In the genomic region with DNA sequence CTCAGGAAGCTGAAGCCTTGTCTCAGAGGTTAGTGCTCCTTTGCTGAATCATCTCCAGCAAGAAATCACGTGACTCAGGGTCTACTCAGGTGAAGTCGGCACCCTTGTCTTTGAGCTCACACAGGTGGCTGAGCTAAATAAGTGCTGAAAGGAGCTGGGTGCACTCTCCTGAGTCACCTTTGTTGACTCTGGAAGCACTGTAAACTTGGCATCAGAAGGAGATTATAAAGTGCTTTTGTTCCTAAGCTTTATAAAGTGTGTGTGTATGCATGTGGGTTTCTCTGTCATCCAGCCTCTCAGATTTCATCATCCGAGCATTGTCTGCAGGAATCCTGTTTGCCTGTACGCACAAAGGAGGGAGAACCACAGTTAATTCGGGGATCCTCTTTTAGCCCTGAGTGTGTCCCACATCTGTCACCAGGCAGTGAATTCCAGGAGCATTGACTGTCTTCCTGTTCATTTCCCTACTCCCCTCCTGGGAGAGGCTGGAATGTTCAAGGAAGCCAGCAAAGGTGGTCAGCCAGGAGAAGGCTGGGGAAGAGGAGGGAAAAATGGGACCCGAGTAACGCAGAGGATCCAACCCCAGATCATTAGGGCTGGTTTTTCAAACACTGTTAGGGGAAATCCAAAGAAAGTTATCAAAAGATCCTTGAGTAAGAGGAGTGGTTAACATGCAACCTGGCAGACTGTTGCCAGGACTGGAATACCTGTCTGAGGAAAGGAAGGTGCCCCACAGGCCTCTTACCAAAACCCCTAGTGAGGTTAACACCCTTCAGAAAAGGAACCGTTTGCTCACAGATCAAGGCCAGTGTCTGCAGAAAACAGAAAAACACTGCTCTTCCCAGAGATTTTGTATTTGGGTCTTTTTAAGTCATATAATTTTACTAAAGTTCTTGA, we compare ENCODE assay signal across 8 cellular contexts.
DNase-seq lines count a peak whose midpoint lies in the region; ATAC-seq and TF ChIP-seq lines count a peak whose summit lies in the region.

No MANE protein-coding gene starts in this region.

- no peak overlapping the region for H3K9ac ChIP-seq in MM.1S (ENCODE audit: low read length)

- no peaks in the 10 kb centered on the region for H3K9me3 Mint-ChIP-seq in activated CD8-positive, alpha-beta T cell treated with anti-CD3 and anti-CD28 coated beads, Interleukin-2, amount 10 ng/mL, durations not matched to agents 7 days and 5 days (ENCODE audit: insufficient read depth)

- peak overlapping the region; percentile 70 for H3K27ac Mint-ChIP-seq in activated CD8-positive, alpha-beta T cell treated with anti-CD3 and anti-CD28 coated beads, Interleukin-2, amount 10 ng/mL, durations not matched to agents 7 days and 5 days

- POLR2A ChIA-PET in activated CD8-positive, alpha-beta T cell treated with anti-CD3 and anti-CD28 coated beads, Interleukin-2, amount 10 ng/mL, durations not matched to agents 7 days and 5 days (lab: Charles Lee): interaction anchor here (1.5 kb wide), 1 partner anchor 8 kb away, joined by 4 read pairs; no protein-coding TSS in a partner anchor

- H3K27me3 Mint-ChIP-seq in activated CD8-positive, alpha-beta T cell treated with anti-CD3 and anti-CD28 coated beads, Interleukin-2, amount 10 ng/mL, durations not matched to agents 7 days and 5 days (ENCODE audit: low read depth): no peaks in the 10 kb centered on the region

- WGBS in gastroesophageal sphincter (ENCODE audit: low coverage in 1 of 2), 2 donors: 31 to 51% methylated on average over 2 to 6 of the region's 8 CpGs

- H4K20me1 ChIP-seq in MM.1S (ENCODE audit: insufficient read depth, low read length): no peaks in the 10 kb centered on the region

- H3K79me2 ChIP-seq in MM.1S (ENCODE audit: low read length): no peaks in the 10 kb centered on the region

- peak; percentile 24 for ATAC-seq in activated CD8-positive, alpha-beta T cell treated with anti-CD3 and anti-CD28 coated beads, Interleukin-2, amount 10 ng/mL, durations not matched to agents 7 days and 5 days
- peak; percentile 34 for ATAC-seq in gastroesophageal sphincter
- no peak for ATAC-seq in HG03196 (IDR thresholded peaks at IDR 0.05; ENCODE audit: unreplicated experiment)
- ATAC-seq in HG02981 (IDR thresholded peaks at IDR 0.05; ENCODE audit: unreplicated experiment): no peak

- 0 out of 2 replicates have a peak overlapping the region, but pooled peaks have one; percentile 6 for H2AFZ ChIP-seq in MM.1S (ENCODE audit: low read length)

- H3K4me2 ChIP-seq in MM.1S (ENCODE audit: low read depth, low read length): peak overlapping the region; percentile 43

- peaks cover 88% of the 10 kb centered on the region for H3K36me3 Mint-ChIP-seq in activated CD8-positive, alpha-beta T cell treated with anti-CD3 and anti-CD28 coated beads, Interleukin-2, amount 10 ng/mL, durations not matched to agents 7 days and 5 days (ENCODE audit: low read depth)

- no peaks in the 10 kb centered on the region for H3K27me3 ChIP-seq in MM.1S (replicated peaks; ENCODE audit: insufficient read depth, low read length)
- no peaks in the 10 kb centered on the region for H3K27me3 ChIP-seq in gastroesophageal sphincter
- no peaks in the 10 kb centered on the region for H3K27me3 ChIP-seq in BE2C

- H3K4me3 ChIP-seq in GM12865 (ENCODE audit: low read depth, low read length) (no peak overlapping the region), MM.1S (ENCODE audit: low read length) (no peak overlapping the region), gastroesophageal sphincter (no peak overlapping the region), skeletal muscle cell (ENCODE audit: low read depth, low read length) (no peak overlapping the region), BE2C (ENCODE audit: low read depth, low read length) (no peak overlapping the region)

- TF ChIP-seq CTCF in GM12865 (IDR thresholded peaks at IDR 0.05; ENCODE audit: insufficient read depth, low read depth, low read length, missing control alignments): no peak
- no peak for TF ChIP-seq CTCF in MM.1S (IDR thresholded peaks at IDR 0.05; ENCODE audit: low read length)
- no peak for TF ChIP-seq CTCF in gastroesophageal sphincter (IDR thresholded peaks at IDR 0.05)
- TF ChIP-seq CTCF in BE2C (IDR thresholded peaks at IDR 0.05; ENCODE audit: low read depth, low read length): no peak

- no peak overlapping the region for H3K4me3 Mint-ChIP-seq in activated CD8-positive, alpha-beta T cell treated with anti-CD3 and anti-CD28 coated beads, Interleukin-2, amount 10 ng/mL, durations not matched to agents 7 days and 5 days

- peaks cover 11% of the 10 kb centered on the region for H3K4me1 ChIP-seq in MM.1S (ENCODE audit: low read length)
- peaks cover 6 to 40% (median 7%) of the 10 kb centered on the region in 3 donors for H3K4me1 ChIP-seq in gastroesophageal sphincter
- peaks cover 10% of the 10 kb centered on the region for H3K4me1 ChIP-seq in BE2C

- TF ChIP-seq POLR2A in gastroesophageal sphincter (IDR thresholded peaks at IDR 0.05): no peak

- CTCF ChIA-PET in activated CD8-positive, alpha-beta T cell treated with anti-CD3 and anti-CD28 coated beads, Interleukin-2, amount 10 ng/mL, durations not matched to agents 7 days and 5 days (lab: Charles Lee): interaction anchor here (1.4 to 3.1 kb wide), 2 partner anchors 9 to 13 kb away, joined by 6 to 10 read pairs; no protein-coding TSS in a partner anchor

- TF ChIP-seq EP300 in gastroesophageal sphincter (IDR thresholded peaks at IDR 0.05): no peak

- H3K9me2 ChIP-seq in MM.1S (replicated peaks; ENCODE audit: insufficient read depth, low read length): no peaks in the 10 kb centered on the region

- no peaks in the 10 kb centered on the region for H3K36me3 ChIP-seq in MM.1S (replicated peaks; ENCODE audit: insufficient read depth, low read length)
- no peaks in the 10 kb centered on the region for H3K36me3 ChIP-seq in gastroesophageal sphincter
- H3K36me3 ChIP-seq in BE2C: no peaks in the 10 kb centered on the region

- no peaks in the 10 kb centered on the region for H3F3A ChIP-seq in MM.1S (ENCODE audit: insufficient read depth, low read length)

- H3K9me3 ChIP-seq in MM.1S (replicated peaks; ENCODE audit: insufficient read depth, low read length) (no peaks in the 10 kb centered on the region), gastroesophageal sphincter (no peaks in the 10 kb centered on the region), BE2C (no peaks in the 10 kb centered on the region)

- DNase-seq in GM12865 (ENCODE audit: low read depth): peak; percentile 47
- peak; percentile 46 for DNase-seq in MM.1S
- DNase-seq in activated CD8-positive, alpha-beta T cell treated with anti-CD3 and anti-CD28 coated beads, Interleukin-2, amount 10 ng/mL, durations not matched to agents 7 days and 5 days: no peak
- DNase-seq in skeletal muscle cell (ENCODE audit: low read depth): peak; percentile 76
- DNase-seq in BE2C: no peak

- H3K27ac ChIP-seq in MM.1S (ENCODE audit: low read length) (no peak overlapping the region; the same call in 1 of the 2 replicates), gastroesophageal sphincter (peak overlapping the region in 3 of 4 donors; percentile 16 to 39 (median 31))

- peaks cover 64% of the 10 kb centered on the region for H3K4me1 Mint-ChIP-seq in activated CD8-positive, alpha-beta T cell treated with anti-CD3 and anti-CD28 coated beads, Interleukin-2, amount 10 ng/mL, durations not matched to agents 7 days and 5 days (ENCODE audit: low read depth)

Comparison
In these comparisons a context has a peak if more than half of its experiments do, and no peak if none do; other contexts are left out.
1. DNase-seq: peak in GM12865 (single experiment), MM.1S (single experiment) and skeletal muscle cell (single experiment); none in activated CD8-positive, alpha-beta T cell treated with anti-CD3 and anti-CD28 coated beads, Interleukin-2, amount 10 ng/mL, durations not matched to agents 7 days and 5 days (single experiment) and BE2C (single experiment).
2. ATAC-seq: peak in activated CD8-positive, alpha-beta T cell treated with anti-CD3 and anti-CD28 coated beads, Interleukin-2, amount 10 ng/mL, durations not matched to agents 7 days and 5 days (single experiment) and gastroesophageal sphincter (single experiment); none in HG03196 (single experiment) and HG02981 (single experiment).